23 cellular contexts compared by ENCODE assay signal in the genomic region with DNA sequence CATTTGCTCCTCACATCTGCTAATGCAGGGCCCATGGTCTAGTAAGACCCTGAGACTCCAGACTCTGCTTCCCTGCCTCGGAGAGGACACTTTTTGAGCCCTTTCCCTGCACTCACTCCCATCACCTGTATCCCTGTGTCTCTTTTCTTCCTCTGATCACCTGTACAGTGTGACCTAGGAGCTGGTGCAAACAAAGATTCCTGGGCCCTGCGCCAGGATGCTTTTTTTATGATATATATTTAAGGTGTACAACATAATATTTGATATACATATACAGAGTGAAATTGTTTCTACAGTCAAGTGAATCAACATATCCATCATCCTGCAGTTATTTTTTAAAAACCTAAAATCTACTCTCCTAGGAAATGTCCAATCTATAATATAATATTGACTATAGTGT.
DNase-seq lines count a peak whose midpoint lies in the region; ATAC-seq, FAIRE-seq and TF ChIP-seq lines count a peak whose summit lies in the region.
"Had no signal": no experiment of that assay in that cellular context is flagged by ENCODE, and none has a peak within 500 bp of the region (broad histone marks: within the 10 kb centered on the region; RNA-seq: fewer than 3 reads in every experiment).

No MANE protein-coding gene starts in this region.

- no peak for TF ChIP-seq POLR2A in esophagus muscularis mucosa (IDR thresholded peaks at IDR 0.05; ENCODE audit: low read depth)

- peak; percentile 70 for DNase-seq in LNCaP clone FGC (ENCODE audit: low read depth)
- peak; percentile 26 for DNase-seq in esophagus muscularis mucosa (ENCODE audit: extremely low spot score)
- peak in 1 of 3 donors; percentile 40 for DNase-seq in mucosa of descending colon
- DNase-seq in NCI-H128 (lab: John Stamatoyannopoulos, UW; ENCODE audit: unreplicated experiment), result no peak
- no peak for DNase-seq in HTR-8/SVneo (ENCODE audit: insufficient read length, low spot score)
- no peak for DNase-seq in kidney
- DNase-seq: 8988T; ACHN; BE2C; C1 segment of cervical spinal cord; Caco-2; Calu3; CD4-positive, alpha-beta T cell; CD8-positive, alpha-beta T cell; DMS79 treated with DMSO at 0.1 percent for 48 hours; GF-D8 had no signal

- H3K27ac ChIP-seq in C4-2B, result peak overlapping the region; percentile 16; the same call in 1 of the 2 replicates
- H3K27ac ChIP-seq in esophagus muscularis mucosa (replicated peaks in 1 of 4), result no peak overlapping the region
- H3K27ac ChIP-seq in kidney (ENCODE audit: low read depth in 2 of 2, low read length in 2 of 2), result no peak overlapping the region
- H3K27ac ChIP-seq: BLaER1 had no signal

- intact Hi-C loops in esophagus muscularis mucosa (cut with DNase I) (no loop called here), mucosa of descending colon (cut with DNase I, micrococcal nuclease) (no loop called here), kidney (cut with DNase I) (no loop called here)

- no peak for FAIRE-seq in HTR-8/SVneo (lab: Jason Lieb, UNC)
- no peak for FAIRE-seq in kidney (lab: Jason Lieb, UNC)
- FAIRE-seq: A204.1, D721Med, G401.6, GM12891, GM19239 had no signal

- ATAC-seq in mucosa of descending colon, result peak; percentile 34
- ATAC-seq: CD8-positive, alpha-beta T cell had no signal

- H3K36me3 ChIP-seq in esophagus muscularis mucosa, result no peaks in the 10 kb centered on the region
- H3K36me3 ChIP-seq in mucosa of descending colon (ENCODE audit: low read depth), result no peaks in the 10 kb centered on the region
- no peaks in the 10 kb centered on the region for H3K36me3 ChIP-seq in kidney (ENCODE audit: control insufficient read depth in 1 of 2, insufficient read depth in 2 of 2, low read length in 2 of 2)
- H3K36me3 ChIP-seq: BE2C, BLaER1 had no signal

- no peak overlapping the region for H3K4me3 ChIP-seq in LNCaP clone FGC (ENCODE audit: low read depth, low read length)
- H3K4me3 ChIP-seq in esophagus muscularis mucosa, result no peak overlapping the region
- H3K4me3 ChIP-seq in mucosa of descending colon, result no peak overlapping the region
- no peak overlapping the region for H3K4me3 ChIP-seq in kidney (ENCODE audit: low read length in 2 of 2)
- H3K4me3 ChIP-seq: BLaER1 had no signal

- H3K9ac ChIP-seq in kidney (ENCODE audit: low read length in 2 of 2), result no peak overlapping the region
- H3K9ac ChIP-seq: BLaER1 had no signal

- peaks cover 0 to 3% (median 0%) of the 10 kb centered on the region in 4 donors for H3K27me3 ChIP-seq in esophagus muscularis mucosa
- H3K27me3 ChIP-seq: BE2C, BLaER1 had no signal

- TF ChIP-seq EP300 in esophagus muscularis mucosa (IDR thresholded peaks at IDR 0.05), result no peak

- TF ChIP-seq CTCF in C4-2B (conservative IDR thresholded peaks at IDR 0.05) (no peak), LNCaP clone FGC (IDR thresholded peaks at IDR 0.05; ENCODE audit: control insufficient read depth, extremely low read depth, insufficient read depth) (no peak), esophagus muscularis mucosa (IDR thresholded peaks at IDR 0.05) (no peak), mucosa of descending colon (IDR thresholded peaks at IDR 0.05) (no peak), kidney (IDR thresholded peaks at IDR 0.05; ENCODE audit: borderline replicate concordance, extremely low read depth, insufficient read depth) (no peak)

- H3K9me3 ChIP-seq in esophagus muscularis mucosa (no peaks in the 10 kb centered on the region), mucosa of descending colon (no peaks in the 10 kb centered on the region), kidney (ENCODE audit: control insufficient read depth in 1 of 2, low read length in 2 of 2) (no peaks in the 10 kb centered on the region)
- H3K9me3 ChIP-seq: BE2C, BLaER1, Caco-2 had no signal

- WGBS in esophagus muscularis mucosa, result 89% methylated on average over 2 of the region's 2 CpGs

- no peaks in the 10 kb centered on the region for H3K4me1 ChIP-seq in esophagus muscularis mucosa
- H3K4me1 ChIP-seq in mucosa of descending colon (ENCODE audit: low read depth), result no peaks in the 10 kb centered on the region
- no peaks in the 10 kb centered on the region for H3K4me1 ChIP-seq in kidney (ENCODE audit: control insufficient read depth in 1 of 2, insufficient read depth in 1 of 2, low read depth in 1 of 2, low read length in 2 of 2)
- H3K4me1 ChIP-seq: BE2C, Caco-2 had no signal

Comparison
In these comparisons a context has a peak if more than half of its experiments do, and no peak if none do; other contexts are left out.
1. DNase-seq: peak in LNCaP clone FGC (single experiment) and esophagus muscularis mucosa (single experiment); none in NCI-H128 (single experiment), HTR-8/SVneo (single experiment) and kidney (single experiment).